1 cellular context compared by ENCODE assay signal in the genomic region with DNA sequence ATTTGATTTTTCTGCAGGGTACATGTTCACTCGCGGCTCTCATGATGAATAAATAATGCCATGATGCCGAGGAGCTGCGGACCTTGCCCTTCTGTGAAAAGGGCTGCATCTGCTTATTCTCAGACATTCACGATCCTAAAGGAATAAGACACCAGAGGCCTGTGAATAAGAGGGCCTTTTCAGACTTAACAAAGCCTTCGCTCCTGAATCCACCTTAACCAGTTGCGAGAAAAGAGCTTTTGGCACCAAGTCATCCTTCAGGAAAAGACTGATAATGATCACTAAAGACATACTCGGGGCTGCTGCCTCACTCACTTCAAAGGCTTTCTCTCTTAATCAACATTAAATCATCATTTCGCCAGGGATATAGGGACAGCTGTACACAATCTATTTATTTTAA.
TF ChIP-seq lines count a peak whose summit lies in the region.

No MANE protein-coding gene starts in this region.

TF ChIP-seq in SK-N-SH, 30 proteins besides CTCF, POLR2A, EP300 and RAD21 (continued from another document):
- TF ChIP-seq SMC3 (IDR thresholded peaks at IDR 0.05; ENCODE audit: low read depth, low read length) (no peak), RFX5 (IDR thresholded peaks at IDR 0.05; ENCODE audit: low read length) (no peak; the same call in 1 of the 2 replicates), CHD2 (IDR thresholded peaks at IDR 0.05; ENCODE audit: low read length, partially characterized antibody) (peak; percentile 73), JUND (IDR thresholded peaks at IDR 0.05) (peak; percentile 59), MXI1 (IDR thresholded peaks at IDR 0.05; ENCODE audit: low read depth, low read length) (peak; percentile 42; the same call in 1 of the 2 replicates), TAF1 (IDR thresholded peaks at IDR 0.05; ENCODE audit: borderline replicate concordance, low read depth, low read length) (peak; percentile 57; the same call in 1 of the 2 replicates), FOXM1 (IDR thresholded peaks at IDR 0.05; ENCODE audit: low read depth) (0 out of 2 replicates have a peak, but pooled peaks have one; percentile 55), EZH2phosphoT487 (IDR thresholded peaks at IDR 0.05; ENCODE audit: borderline replicate concordance, low read depth) (no peak), TCF12 (IDR thresholded peaks at IDR 0.05) (peak; percentile 94), PBX3 (IDR thresholded peaks at IDR 0.05) (peak; percentile 93; the same call in 1 of the 2 replicates), GATA2 (CRISPR knock-in tag; IDR thresholded peaks at IDR 0.05) (peak; percentile 89), MEF2A (IDR thresholded peaks at IDR 0.05; ENCODE audit: borderline replicate concordance, low read depth) (no peak), YY1 (IDR thresholded peaks at IDR 0.05; ENCODE audit: low read depth) (no peak), TEAD4 (IDR thresholded peaks at IDR 0.05; ENCODE audit: borderline replicate concordance, insufficient read depth) (peak; percentile 68; the same call in 1 of the 2 replicates), RXRA (IDR thresholded peaks at IDR 0.05; ENCODE audit: borderline replicate concordance, low read depth) (no peak), ZBTB33 (IDR thresholded peaks at IDR 0.05; ENCODE audit: borderline replicate concordance, low read depth) (no peak), GABPA (IDR thresholded peaks at IDR 0.05; ENCODE audit: low read depth) (no peak), SIN3A (IDR thresholded peaks at IDR 0.05; ENCODE audit: borderline replicate concordance, low read depth, low read length) (no peak), NFIC (IDR thresholded peaks at IDR 0.05; ENCODE audit: borderline replicate concordance) (peak; percentile 84), ELF1 (IDR thresholded peaks at IDR 0.05) (no peak), FOXJ3 (CRISPR knock-in tag; IDR thresholded peaks at IDR 0.05) (peak; percentile 85)
- TF ChIP-seq, protein P1, sequence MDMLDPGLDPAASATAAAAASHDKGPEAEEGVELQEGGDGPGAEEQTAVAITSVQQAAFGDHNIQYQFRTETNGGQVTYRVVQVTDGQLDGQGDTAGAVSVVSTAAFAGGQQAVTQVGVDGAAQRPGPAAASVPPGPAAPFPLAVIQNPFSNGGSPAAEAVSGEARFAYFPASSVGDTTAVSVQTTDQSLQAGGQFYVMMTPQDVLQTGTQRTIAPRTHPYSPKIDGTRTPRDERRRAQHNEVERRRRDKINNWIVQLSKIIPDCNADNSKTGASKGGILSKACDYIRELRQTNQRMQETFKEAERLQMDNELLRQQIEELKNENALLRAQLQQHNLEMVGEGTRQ (IDR thresholded peaks at IDR 0.05; ENCODE audit: borderline replicate concordance, low read depth, low read length): no peak
